ENCODE assay signal across 19 cellular contexts in genomic region chrX:31608651-31609050, GRCh38.
DNase-seq lines count a peak whose midpoint lies in the region; ATAC-seq, FAIRE-seq and TF ChIP-seq lines count a peak whose summit lies in the region.
"Had no signal": no experiment of that assay in that cellular context is flagged by ENCODE, and none has a peak within 500 bp of the region (broad histone marks: within the 10 kb centered on the region; RNA-seq: fewer than 3 reads in every experiment).

No MANE protein-coding gene starts in this region.

- H3K4me3 Mint-ChIP-seq in astrocyte (ENCODE audit: unreplicated experiment) (no peak overlapping the region), osteocyte (ENCODE audit: unreplicated experiment) (no peak overlapping the region)
- no peak overlapping the region for H3K4me3 Mint-ChIP-seq in naive thymus-derived CD4-positive, alpha-beta T cell
- H3K4me3 Mint-ChIP-seq: CD4-positive, CD25-positive, alpha-beta regulatory T cell had no signal

- H3K79me2 ChIP-seq in GM23248 (ENCODE audit: insufficient read depth) = no peaks in the 10 kb centered on the region
- no peaks in the 10 kb centered on the region for H3K79me2 ChIP-seq in astrocyte (ENCODE audit: insufficient read depth, low read length)

- no peaks in the 10 kb centered on the region for H3K9me2 ChIP-seq in GM23248 (ENCODE audit: insufficient read depth)

- DNase-seq in GM23248 (no peak), astrocyte (ENCODE audit: low read depth) (no peak), glomerular visceral epithelial cell (ENCODE audit: extremely low spot score) (peak; percentile 19), osteocyte (ENCODE audit: extremely low spot score, unreplicated experiment) (no peak), left lung (no peak)
- DNase-seq in naive thymus-derived CD4-positive, alpha-beta T cell = no peak
- DNase-seq: ACHN; CD4-positive, CD25-positive, alpha-beta regulatory T cell; DMS79; GF-D8; MM.1S; NCI-H1105; NCI-H1694 treated with DMSO at 0.1 percent for 48 hours; NCI-H82; Peyer's patch; SHP77 treated with DMSO at 0.1 percent for 48 hours had no signal

- intact Hi-C loops in left lung (cut with DNase I) = no loop called here
- intact Hi-C loops in naive thymus-derived CD4-positive, alpha-beta T cell (cut with micrococcal nuclease) = no loop called here

- H3K9me3 Mint-ChIP-seq in astrocyte (ENCODE audit: unreplicated experiment) (no peaks in the 10 kb centered on the region), osteocyte (ENCODE audit: unreplicated experiment) (peaks cover 9% of the 10 kb centered on the region)
- no peaks in the 10 kb centered on the region for H3K9me3 Mint-ChIP-seq in naive thymus-derived CD4-positive, alpha-beta T cell

- POLR2A ChIA-PET in naive thymus-derived CD4-positive, alpha-beta T cell (lab: Charles Lee) = no interaction called here

- no peak for ATAC-seq in left lung
- ATAC-seq in HG02973 (IDR thresholded peaks at IDR 0.05; ENCODE audit: unreplicated experiment) = no peak
- ATAC-seq in naive thymus-derived CD4-positive, alpha-beta T cell = no peak
- ATAC-seq: HepG2 had no signal

- H3K27ac ChIP-seq in GM23248 (peak overlapping the region; percentile 46), astrocyte (ENCODE audit: low read depth, low read length) (peak overlapping the region; percentile 71), left lung (no peak overlapping the region)
- no peak overlapping the region for H3K27ac ChIP-seq in naive thymus-derived CD4-positive, alpha-beta T cell (ENCODE audit: low read depth, low read length)
- H3K27ac ChIP-seq: Peyer's patch had no signal

- CTCF ChIA-PET in naive thymus-derived CD4-positive, alpha-beta T cell (lab: Charles Lee) = no interaction called here

- no peaks in the 10 kb centered on the region for H4K20me1 ChIP-seq in GM23248 (ENCODE audit: insufficient read depth)
- H4K20me1 ChIP-seq in astrocyte (ENCODE audit: insufficient read depth, low read length) = no peaks in the 10 kb centered on the region

- H3F3A ChIP-seq in GM23248 (ENCODE audit: insufficient read depth) = no peaks in the 10 kb centered on the region

- H3K36me3 Mint-ChIP-seq in astrocyte (ENCODE audit: low read depth, unreplicated experiment) = no peaks in the 10 kb centered on the region
- no peaks in the 10 kb centered on the region for H3K36me3 Mint-ChIP-seq in osteocyte (ENCODE audit: unreplicated experiment)
- H3K36me3 Mint-ChIP-seq in naive thymus-derived CD4-positive, alpha-beta T cell = no peaks in the 10 kb centered on the region
- H3K36me3 Mint-ChIP-seq: CD4-positive, CD25-positive, alpha-beta regulatory T cell had no signal

- H2AFZ ChIP-seq in GM23248 (0 out of 2 replicates have a peak overlapping the region, but pooled peaks have one; percentile 31), astrocyte (ENCODE audit: low read depth, low read length) (no peak overlapping the region)

- no peak overlapping the region for H3K4me3 ChIP-seq in GM23248
- H3K4me3 ChIP-seq in astrocyte (ENCODE audit: insufficient read depth, low read depth, low read length) = no peak overlapping the region
- no peak overlapping the region for H3K4me3 ChIP-seq in left lung
- H3K4me3 ChIP-seq in naive thymus-derived CD4-positive, alpha-beta T cell (ENCODE audit: low read length) = no peak overlapping the region
- H3K4me3 ChIP-seq: Peyer's patch had no signal

- H3K36me3 ChIP-seq in GM23248 (ENCODE audit: low read depth) = no peaks in the 10 kb centered on the region
- H3K36me3 ChIP-seq in astrocyte (ENCODE audit: insufficient read depth, low read length) = no peaks in the 10 kb centered on the region
- no peaks in the 10 kb centered on the region for H3K36me3 ChIP-seq in left lung
- H3K36me3 ChIP-seq in naive thymus-derived CD4-positive, alpha-beta T cell (ENCODE audit: control insufficient read depth in 2 of 3, insufficient read depth in 3 of 3, low read length in 3 of 3) = no peaks in the 10 kb centered on the region
- H3K36me3 ChIP-seq: Peyer's patch had no signal

- no peaks in the 10 kb centered on the region for H3K9me3 ChIP-seq in GM23248 (ENCODE audit: low read depth)
- H3K9me3 ChIP-seq in astrocyte (ENCODE audit: insufficient read depth, low read depth, low read length) = no peaks in the 10 kb centered on the region
- H3K9me3 ChIP-seq in left lung = no peaks in the 10 kb centered on the region
- H3K9me3 ChIP-seq in naive thymus-derived CD4-positive, alpha-beta T cell (ENCODE audit: control insufficient read depth in 2 of 3, low read length in 3 of 3) = no peaks in the 10 kb centered on the region
- H3K9me3 ChIP-seq: Peyer's patch had no signal

- peaks cover 9% of the 10 kb centered on the region for H3K4me1 Mint-ChIP-seq in astrocyte (ENCODE audit: low read depth, unreplicated experiment)
- peaks cover 43% of the 10 kb centered on the region for H3K4me1 Mint-ChIP-seq in osteocyte (ENCODE audit: unreplicated experiment)
- H3K4me1 Mint-ChIP-seq in naive thymus-derived CD4-positive, alpha-beta T cell = no peaks in the 10 kb centered on the region
- H3K4me1 Mint-ChIP-seq: CD4-positive, CD25-positive, alpha-beta regulatory T cell had no signal

- no peak for TF ChIP-seq CTCF in astrocyte (IDR thresholded peaks at IDR 0.05; ENCODE audit: insufficient read depth, low read depth, low read length)
- no peak for TF ChIP-seq CTCF in osteocyte (IDR thresholded peaks at IDR 0.05)
- TF ChIP-seq CTCF in left lung (IDR thresholded peaks at IDR 0.05) = no peak

- H3K4me1 ChIP-seq in GM23248 (ENCODE audit: insufficient read depth) = peaks cover 6% of the 10 kb centered on the region; the same call in 1 of the 2 replicates
- H3K4me1 ChIP-seq in astrocyte (ENCODE audit: insufficient read depth, low read length) = peaks cover 3% of the 10 kb centered on the region
- H3K4me1 ChIP-seq in left lung = no peaks in the 10 kb centered on the region
- no peaks in the 10 kb centered on the region for H3K4me1 ChIP-seq in naive thymus-derived CD4-positive, alpha-beta T cell (ENCODE audit: control insufficient read depth in 2 of 2, insufficient read depth in 2 of 2, low read length in 2 of 2)
- H3K4me1 ChIP-seq: Peyer's patch had no signal

- FAIRE-seq in astrocyte (lab: Jason Lieb, UNC) = peak; percentile 92
- FAIRE-seq: H1, HepG2 had no signal

- 93 to 96% methylated on average over 2 of the region's 2 CpGs for WGBS in GM23248 (ENCODE audit: low coverage in 1 of 2, low lambda C conversion rate in 2 of 2, missing lambda C conversion rate in 2 of 2), 2 experiments

- H3K27me3 ChIP-seq in GM23248 (replicated peaks; ENCODE audit: insufficient read depth) (no peaks in the 10 kb centered on the region), astrocyte (ENCODE audit: insufficient read depth, low read length) (no peaks in the 10 kb centered on the region), left lung (no peaks in the 10 kb centered on the region)
- H3K27me3 ChIP-seq in naive thymus-derived CD4-positive, alpha-beta T cell (ENCODE audit: control insufficient read depth in 2 of 2, insufficient read depth in 2 of 2, low read length in 2 of 2) = no peaks in the 10 kb centered on the region
- H3K27me3 ChIP-seq: Peyer's patch had no signal

- H3K9ac ChIP-seq in GM23248 (0 out of 2 replicates have a peak overlapping the region, but pooled peaks have one; percentile 9), astrocyte (ENCODE audit: low read length) (no peak overlapping the region)

- H3K4me2 ChIP-seq in GM23248 (ENCODE audit: unreplicated experiment) (no peak overlapping the region), astrocyte (ENCODE audit: low read length) (no peak overlapping the region)

- in situ Hi-C loops in GM23248 (cut with MboI) = no loop called here

- H3K27me3 Mint-ChIP-seq in astrocyte (ENCODE audit: low read depth, unreplicated experiment) = no peaks in the 10 kb centered on the region
- H3K27me3 Mint-ChIP-seq in osteocyte (ENCODE audit: unreplicated experiment) = no peaks in the 10 kb centered on the region
- no peaks in the 10 kb centered on the region for H3K27me3 Mint-ChIP-seq in naive thymus-derived CD4-positive, alpha-beta T cell
- H3K27me3 Mint-ChIP-seq: CD4-positive, CD25-positive, alpha-beta regulatory T cell had no signal

- H3K27ac Mint-ChIP-seq in astrocyte (ENCODE audit: unreplicated experiment) (peak overlapping the region; percentile 90), osteocyte (ENCODE audit: unreplicated experiment) (peak overlapping the region; percentile 84)
- H3K27ac Mint-ChIP-seq in naive thymus-derived CD4-positive, alpha-beta T cell = no peak overlapping the region
- H3K27ac Mint-ChIP-seq: CD4-positive, CD25-positive, alpha-beta regulatory T cell had no signal

Comparison
In these comparisons a context has a peak if more than half of its experiments do, and no peak if none do; other contexts are left out.
1. H3K27ac ChIP-seq: peak in GM23248 (single experiment) and astrocyte (single experiment); none in left lung (0 of 2) and naive thymus-derived CD4-positive, alpha-beta T cell (single experiment).
2. H3K27ac Mint-ChIP-seq: peak in astrocyte (single experiment) and osteocyte (single experiment); none in naive thymus-derived CD4-positive, alpha-beta T cell (0 of 9).